Comparison of ENCODE assay signal across 2 cellular contexts in genomic region chr18:9433115-9433514, GRCh38.
A peak's percentile ranks its signal among the peaks of the same experiment; 100 is the strongest.
TF ChIP-seq lines count a peak whose summit lies in the region.

No MANE protein-coding gene starts in this region.

TF ChIP-seq in WTC11, 78 proteins besides CTCF, POLR2A, EP300 and RAD21:
- TF ChIP-seq ELF4 (CRISPR knock-in tag; IDR thresholded peaks at IDR 0.05; ENCODE audit: low read depth) = peak; percentile 42; the same call in 1 of the 2 replicates
TF ChIP-seq in WTC11: peak in this region for 1; not testable (repeated sequence) for 77.

TF ChIP-seq in HepG2, 621 proteins besides CTCF, POLR2A, EP300 and RAD21:
- TF ChIP-seq ZBTB33 (CRISPR knock-in tag; IDR thresholded peaks at IDR 0.05) = 0 out of 2 replicates have a peak, but pooled peaks have one; percentile 22
- TF ChIP-seq, protein P1, sequence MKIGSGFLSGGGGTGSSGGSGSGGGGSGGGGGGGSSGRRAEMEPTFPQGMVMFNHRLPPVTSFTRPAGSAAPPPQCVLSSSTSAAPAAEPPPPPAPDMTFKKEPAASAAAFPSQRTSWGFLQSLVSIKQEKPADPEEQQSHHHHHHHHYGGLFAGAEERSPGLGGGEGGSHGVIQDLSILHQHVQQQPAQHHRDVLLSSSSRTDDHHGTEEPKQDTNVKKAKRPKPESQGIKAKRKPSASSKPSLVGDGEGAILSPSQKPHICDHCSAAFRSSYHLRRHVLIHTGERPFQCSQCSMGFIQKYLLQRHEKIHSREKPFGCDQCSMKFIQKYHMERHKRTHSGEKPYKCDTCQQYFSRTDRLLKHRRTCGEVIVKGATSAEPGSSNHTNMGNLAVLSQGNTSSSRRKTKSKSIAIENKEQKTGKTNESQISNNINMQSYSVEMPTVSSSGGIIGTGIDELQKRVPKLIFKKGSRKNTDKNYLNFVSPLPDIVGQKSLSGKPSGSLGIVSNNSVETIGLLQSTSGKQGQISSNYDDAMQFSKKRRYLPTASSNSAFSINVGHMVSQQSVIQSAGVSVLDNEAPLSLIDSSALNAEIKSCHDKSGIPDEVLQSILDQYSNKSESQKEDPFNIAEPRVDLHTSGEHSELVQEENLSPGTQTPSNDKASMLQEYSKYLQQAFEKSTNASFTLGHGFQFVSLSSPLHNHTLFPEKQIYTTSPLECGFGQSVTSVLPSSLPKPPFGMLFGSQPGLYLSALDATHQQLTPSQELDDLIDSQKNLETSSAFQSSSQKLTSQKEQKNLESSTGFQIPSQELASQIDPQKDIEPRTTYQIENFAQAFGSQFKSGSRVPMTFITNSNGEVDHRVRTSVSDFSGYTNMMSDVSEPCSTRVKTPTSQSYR (CRISPR knock-in tag; IDR thresholded peaks at IDR 0.05; ENCODE audit: borderline replicate concordance) = 0 out of 2 replicates have a peak, but pooled peaks have one; percentile 15
